In genomic region chr14:103029936-103030335, GRCh38 we compare ENCODE assay signal across 25 cellular contexts. TPM values are rescaled to one million over a fixed set of nuclear protein-coding genes. Genes with fewer than 3 reads are reported as not detected.
"Had no signal": no experiment of that assay in that cellular context is flagged by ENCODE, and none has a peak within 500 bp of the region (broad histone marks: within the 10 kb centered on the region; RNA-seq: fewer than 3 reads in every experiment).

No MANE protein-coding gene starts in this region.

- H3K9ac ChIP-seq: KMS-11 had no signal

- H3K27ac ChIP-seq: KMS-11 had no signal

- DNase-seq: activated CD4-positive, alpha-beta memory T cell treated with anti-CD3 and anti-CD28 coated beads for 36 hours; activated CD4-positive, alpha-beta T cell treated with anti-CD3 and anti-CD28 coated beads, Interleukin-2, amount 10 ng/mL, durations not matched to agents 7 days and 5 days; activated CD4-positive, CD25-positive, alpha-beta regulatory T cell; activated CD8-positive, alpha-beta memory T cell treated with anti-CD3 and anti-CD28 coated beads for 24 hours; activated gamma-delta T cell; activated naive CD4-positive, alpha-beta T cell treated with anti-CD3 and anti-CD28 coated beads for 36 hours; activated T-cell treated with anti-CD3 and anti-CD28 coated beads, Interleukin-2, amount 50 U/mL, for 4 hours; amygdala; cerebellar nuclear complex; MV-4-11; NCI-H1092 treated with DMSO at 0.1 percent for 48 hours; NCI-H1417 treated with DMSO at 0.1 percent for 48 hours; NCI-H1694 treated with DMSO at 0.1 percent for 48 hours; NCI-H2029 treated with DMSO at 0.1 percent for 48 hours; NCI-H510A treated with DMSO at 0.1 percent for 48 hours; NCI-H69; RPMI8226; T-cell; T-helper 2 cell; T1000 had no signal

- H3K4me3 ChIP-seq: SK-N-MC had no signal

- ATAC-seq: activated T-cell treated with anti-CD3 and anti-CD28 coated beads, Interleukin-2, amount 50 U/mL, for 4 hours; Right ventricle myocardium inferior; T-cell had no signal

RNA-seq across cellular contexts. Expression of gene LBHD2, which starts 54.1 kb away (rescaled TPM):
- total RNA-seq: activated CD4-positive, alpha-beta memory T cell treated with anti-CD3 and anti-CD28 coated beads for 36 hours; activated CD4-positive, alpha-beta T cell treated with anti-CD3 and anti-CD28 coated beads, Interleukin-2, amount 10 ng/mL, durations not matched to agents 7 days and 5 days; activated naive CD4-positive, alpha-beta T cell treated with anti-CD3 and anti-CD28 coated beads for 36 hours; activated T-cell treated with anti-CD3 and anti-CD28 coated beads, Interleukin-2, amount 50 U/mL, for 4 hours; cardiac septum; MCF 10A; Right ventricle myocardium inferior; T-cell had no signal
